ENCODE assay signal across 1 cellular context in genomic region chr11:19790831-19791552, GRCh38.
TF ChIP-seq lines count a peak whose summit lies in the region.

No MANE protein-coding gene starts in this region.

TF ChIP-seq in GM12878, 131 proteins besides CTCF, POLR2A, EP300 and RAD21 (continued from another document):
- TF ChIP-seq, protein P1, sequence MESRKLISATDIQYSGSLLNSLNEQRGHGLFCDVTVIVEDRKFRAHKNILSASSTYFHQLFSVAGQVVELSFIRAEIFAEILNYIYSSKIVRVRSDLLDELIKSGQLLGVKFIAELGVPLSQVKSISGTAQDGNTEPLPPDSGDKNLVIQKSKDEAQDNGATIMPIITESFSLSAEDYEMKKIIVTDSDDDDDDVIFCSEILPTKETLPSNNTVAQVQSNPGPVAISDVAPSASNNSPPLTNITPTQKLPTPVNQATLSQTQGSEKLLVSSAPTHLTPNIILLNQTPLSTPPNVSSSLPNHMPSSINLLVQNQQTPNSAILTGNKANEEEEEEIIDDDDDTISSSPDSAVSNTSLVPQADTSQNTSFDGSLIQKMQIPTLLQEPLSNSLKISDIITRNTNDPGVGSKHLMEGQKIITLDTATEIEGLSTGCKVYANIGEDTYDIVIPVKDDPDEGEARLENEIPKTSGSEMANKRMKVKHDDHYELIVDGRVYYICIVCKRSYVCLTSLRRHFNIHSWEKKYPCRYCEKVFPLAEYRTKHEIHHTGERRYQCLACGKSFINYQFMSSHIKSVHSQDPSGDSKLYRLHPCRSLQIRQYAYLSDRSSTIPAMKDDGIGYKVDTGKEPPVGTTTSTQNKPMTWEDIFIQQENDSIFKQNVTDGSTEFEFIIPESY (IDR thresholded peaks at IDR 0.05) = no peak
- TF ChIP-seq ZNF24 (IDR thresholded peaks at IDR 0.05) = no peak
- no peak for TF ChIP-seq KDM1A (IDR thresholded peaks at IDR 0.05; ENCODE audit: borderline replicate concordance)
- TF ChIP-seq NR2F1 (conservative IDR thresholded peaks at IDR 0.05) = peak; percentile 52; the same call in 1 of the 2 replicates
- TF ChIP-seq, protein P2, sequence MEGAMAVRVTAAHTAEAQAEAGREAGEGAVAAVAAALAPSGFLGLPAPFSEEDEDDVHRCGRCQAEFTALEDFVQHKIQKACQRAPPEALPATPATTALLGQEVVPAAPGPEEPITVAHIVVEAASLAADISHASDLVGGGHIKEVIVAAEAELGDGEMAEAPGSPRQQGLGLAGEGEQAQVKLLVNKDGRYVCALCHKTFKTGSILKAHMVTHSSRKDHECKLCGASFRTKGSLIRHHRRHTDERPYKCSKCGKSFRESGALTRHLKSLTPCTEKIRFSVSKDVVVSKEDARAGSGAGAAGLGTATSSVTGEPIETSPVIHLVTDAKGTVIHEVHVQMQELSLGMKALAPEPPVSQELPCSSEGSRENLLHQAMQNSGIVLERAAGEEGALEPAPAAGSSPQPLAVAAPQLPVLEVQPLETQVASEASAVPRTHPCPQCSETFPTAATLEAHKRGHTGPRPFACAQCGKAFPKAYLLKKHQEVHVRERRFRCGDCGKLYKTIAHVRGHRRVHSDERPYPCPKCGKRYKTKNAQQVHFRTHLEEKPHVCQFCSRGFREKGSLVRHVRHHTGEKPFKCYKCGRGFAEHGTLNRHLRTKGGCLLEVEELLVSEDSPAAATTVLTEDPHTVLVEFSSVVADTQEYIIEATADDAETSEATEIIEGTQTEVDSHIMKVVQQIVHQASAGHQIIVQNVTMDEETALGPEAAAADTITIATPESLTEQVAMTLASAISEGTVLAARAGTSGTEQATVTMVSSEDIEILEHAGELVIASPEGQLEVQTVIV (IDR thresholded peaks at IDR 0.05; ENCODE audit: borderline replicate concordance, partially characterized antibody) = no peak
- peak in 1 of 2 experiments; percentile 36; a peak in 2 of 4 replicates for TF ChIP-seq IKZF2 (IDR thresholded peaks at IDR 0.05)
- peak; percentile 78; the same call in 1 of the 2 replicates for TF ChIP-seq ATF7 (IDR thresholded peaks at IDR 0.05; ENCODE audit: low read depth)
- TF ChIP-seq SMAD1 (IDR thresholded peaks at IDR 0.05; ENCODE audit: low read depth, partially characterized antibody) = no peak
- no peak for TF ChIP-seq CHD1 (IDR thresholded peaks at IDR 0.05; ENCODE audit: low read depth, low read length)
- TF ChIP-seq SUPT20H (IDR thresholded peaks at IDR 0.05; ENCODE audit: borderline replicate concordance, control insufficient read depth, low read depth, low read length) = no peak
